In the genomic region with DNA sequence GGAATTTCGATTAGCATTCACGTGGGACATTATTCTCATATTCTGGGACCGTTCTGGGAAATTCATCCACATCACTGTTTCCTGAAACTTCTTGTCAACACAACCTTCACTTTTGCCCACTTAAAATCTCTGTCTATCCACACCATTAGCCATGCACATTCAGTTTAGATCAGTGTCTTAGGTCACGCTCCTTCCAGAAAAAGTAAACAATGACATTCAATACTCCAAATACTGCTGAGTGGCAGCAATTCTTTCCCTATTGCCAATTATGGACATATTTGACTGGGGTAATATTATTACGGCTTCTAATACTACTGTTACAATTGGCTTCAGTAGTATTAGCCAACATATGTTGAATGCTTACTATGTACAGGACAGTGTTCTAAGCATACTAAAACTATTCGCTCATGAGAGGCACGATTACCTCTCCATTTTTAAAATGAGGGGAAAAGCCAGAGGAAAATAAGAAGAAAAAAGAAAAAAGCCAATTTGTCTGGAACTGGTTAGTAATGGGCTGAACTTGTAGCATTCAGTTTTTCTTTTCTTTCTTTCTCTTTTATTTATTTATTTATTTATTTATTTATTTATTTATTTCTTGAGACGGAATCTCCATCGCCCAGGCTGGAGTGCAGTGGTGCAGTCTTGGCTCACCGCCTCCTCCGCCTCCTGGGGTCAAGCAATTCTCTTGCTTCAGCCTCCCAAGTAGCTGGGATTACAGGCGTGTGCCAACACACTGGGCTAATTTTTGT, we compare ENCODE assay signal across 1 cellular context.
A peak's percentile ranks its signal among the peaks of the same experiment; 100 is the strongest.
TF ChIP-seq lines count a peak whose summit lies in the region.

No MANE protein-coding gene starts in this region.

TF ChIP-seq in HEK293, 187 proteins besides CTCF, POLR2A, EP300 and RAD21 (continued from another document and continues in another):
- TF ChIP-seq, protein P1, sequence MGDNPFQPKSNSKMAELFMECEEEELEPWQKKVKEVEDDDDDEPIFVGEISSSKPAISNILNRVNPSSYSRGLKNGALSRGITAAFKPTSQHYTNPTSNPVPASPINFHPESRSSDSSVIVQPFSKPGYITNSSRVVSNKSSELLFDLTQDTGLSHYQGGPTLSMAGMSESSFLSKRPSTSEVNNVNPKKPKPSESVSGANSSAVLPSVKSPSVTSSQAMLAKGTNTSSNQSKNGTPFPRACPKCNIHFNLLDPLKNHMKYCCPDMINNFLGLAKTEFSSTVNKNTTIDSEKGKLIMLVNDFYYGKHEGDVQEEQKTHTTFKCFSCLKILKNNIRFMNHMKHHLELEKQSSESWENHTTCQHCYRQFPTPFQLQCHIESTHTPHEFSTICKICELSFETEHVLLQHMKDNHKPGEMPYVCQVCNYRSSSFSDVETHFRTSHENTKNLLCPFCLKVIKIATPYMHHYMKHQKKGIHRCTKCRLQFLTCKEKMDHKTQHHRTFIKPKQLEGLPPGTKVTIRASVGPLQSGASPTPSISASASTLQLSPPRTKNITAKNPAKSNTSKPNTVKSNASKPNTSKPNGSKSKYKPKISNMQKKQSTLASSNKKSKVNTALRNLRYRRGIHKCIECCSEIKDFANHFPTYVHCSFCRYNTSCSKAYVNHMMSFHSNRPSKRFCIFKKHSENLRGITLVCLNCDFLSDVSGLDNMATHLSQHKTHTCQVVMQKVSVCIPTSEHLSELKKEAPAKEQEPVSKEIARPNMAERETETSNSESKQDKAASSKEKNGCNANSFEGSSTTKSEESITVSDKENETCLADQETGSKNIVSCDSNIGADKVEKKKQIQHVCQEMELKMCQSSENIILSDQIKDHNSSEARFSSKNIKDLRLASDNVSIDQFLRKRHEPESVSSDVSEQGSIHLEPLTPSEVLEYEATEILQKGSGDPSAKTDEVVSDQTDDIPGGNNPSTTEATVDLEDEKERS (tag by site-specific recombination; IDR thresholded peaks at IDR 0.05) = no peak
- no peak for TF ChIP-seq ZNF670 (tag by site-specific recombination; IDR thresholded peaks at IDR 0.05; ENCODE audit: low read depth)
- TF ChIP-seq ZNF10 (tag by site-specific recombination; IDR thresholded peaks at IDR 0.05) = no peak
- no peak for TF ChIP-seq ZNF701 (tag by site-specific recombination; IDR thresholded peaks at IDR 0.05)
- TF ChIP-seq, protein P2, sequence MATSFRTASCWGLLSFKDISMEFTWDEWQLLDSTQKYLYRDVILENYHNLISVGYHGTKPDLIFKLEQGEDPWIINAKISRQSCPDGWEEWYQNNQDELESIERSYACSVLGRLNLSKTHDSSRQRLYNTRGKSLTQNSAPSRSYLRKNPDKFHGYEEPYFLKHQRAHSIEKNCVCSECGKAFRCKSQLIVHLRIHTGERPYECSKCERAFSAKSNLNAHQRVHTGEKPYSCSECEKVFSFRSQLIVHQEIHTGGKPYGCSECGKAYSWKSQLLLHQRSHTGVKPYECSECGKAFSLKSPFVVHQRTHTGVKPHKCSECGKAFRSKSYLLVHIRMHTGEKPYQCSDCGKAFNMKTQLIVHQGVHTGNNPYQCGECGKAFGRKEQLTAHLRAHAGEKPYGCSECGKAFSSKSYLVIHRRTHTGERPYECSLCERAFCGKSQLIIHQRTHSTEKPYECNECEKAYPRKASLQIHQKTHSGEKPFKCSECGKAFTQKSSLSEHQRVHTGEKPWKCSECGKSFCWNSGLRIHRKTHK (tag by site-specific recombination; IDR thresholded peaks at IDR 0.05) = no peak
- TF ChIP-seq SP2 (tag by site-specific recombination; IDR thresholded peaks at IDR 0.05) = no peak
- no peak for TF ChIP-seq ZNF624 (tag by site-specific recombination; IDR thresholded peaks at IDR 0.05)
- TF ChIP-seq GLIS1 (tag by site-specific recombination; IDR thresholded peaks at IDR 0.05) = 0 out of 2 replicates have a peak, but pooled peaks have one; percentile 12
- TF ChIP-seq ZNF169 (tag by site-specific recombination; IDR thresholded peaks at IDR 0.05) = no peak
- TF ChIP-seq MEIS1 (CRISPR knock-in tag; IDR thresholded peaks at IDR 0.05; ENCODE audit: borderline replicate concordance) = no peak
- no peak for TF ChIP-seq TCF7L2 (IDR thresholded peaks at IDR 0.05; ENCODE audit: borderline replicate concordance, low read depth, low read length)
- no peak for TF ChIP-seq MYNN (tag by site-specific recombination; IDR thresholded peaks at IDR 0.05; ENCODE audit: borderline replicate concordance)
- no peak for TF ChIP-seq OSR2 (tag by site-specific recombination; IDR thresholded peaks at IDR 0.05)
- TF ChIP-seq ZNF629 (tag by site-specific recombination; IDR thresholded peaks at IDR 0.05) = peak; percentile 67
- peak; percentile 61; the same call in 1 of the 2 replicates for TF ChIP-seq GLI2 (tag by site-specific recombination; IDR thresholded peaks at IDR 0.05; ENCODE audit: borderline replicate concordance, low read depth)
- TF ChIP-seq ZNF664 (tag by site-specific recombination; IDR thresholded peaks at IDR 0.05) = peak; percentile 75
- no peak for TF ChIP-seq YY2 (tag by site-specific recombination; IDR thresholded peaks at IDR 0.05)
- TF ChIP-seq, protein P3, sequence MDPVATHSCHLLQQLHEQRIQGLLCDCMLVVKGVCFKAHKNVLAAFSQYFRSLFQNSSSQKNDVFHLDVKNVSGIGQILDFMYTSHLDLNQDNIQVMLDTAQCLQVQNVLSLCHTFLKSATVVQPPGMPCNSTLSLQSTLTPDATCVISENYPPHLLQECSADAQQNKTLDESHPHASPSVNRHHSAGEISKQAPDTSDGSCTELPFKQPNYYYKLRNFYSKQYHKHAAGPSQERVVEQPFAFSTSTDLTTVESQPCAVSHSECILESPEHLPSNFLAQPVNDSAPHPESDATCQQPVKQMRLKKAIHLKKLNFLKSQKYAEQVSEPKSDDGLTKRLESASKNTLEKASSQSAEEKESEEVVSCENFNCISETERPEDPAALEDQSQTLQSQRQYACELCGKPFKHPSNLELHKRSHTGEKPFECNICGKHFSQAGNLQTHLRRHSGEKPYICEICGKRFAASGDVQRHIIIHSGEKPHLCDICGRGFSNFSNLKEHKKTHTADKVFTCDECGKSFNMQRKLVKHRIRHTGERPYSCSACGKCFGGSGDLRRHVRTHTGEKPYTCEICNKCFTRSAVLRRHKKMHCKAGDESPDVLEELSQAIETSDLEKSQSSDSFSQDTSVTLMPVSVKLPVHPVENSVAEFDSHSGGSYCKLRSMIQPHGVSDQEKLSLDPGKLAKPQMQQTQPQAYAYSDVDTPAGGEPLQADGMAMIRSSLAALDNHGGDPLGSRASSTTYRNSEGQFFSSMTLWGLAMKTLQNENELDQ (tag by site-specific recombination; IDR thresholded peaks at IDR 0.05; ENCODE audit: low read depth) = no peak
- TF ChIP-seq ZNF768 (tag by site-specific recombination; IDR thresholded peaks at IDR 0.05) = no peak
- TF ChIP-seq GLIS2 (tag by site-specific recombination; IDR thresholded peaks at IDR 0.05) = no peak
- no peak for TF ChIP-seq HOXC10 (CRISPR knock-in tag; IDR thresholded peaks at IDR 0.05)
- TF ChIP-seq ZNF530 (tag by site-specific recombination; IDR thresholded peaks at IDR 0.05; ENCODE audit: low read depth) = peak; percentile 72; the same call in 1 of the 2 replicates
- TF ChIP-seq ZNF404 (tag by site-specific recombination; IDR thresholded peaks at IDR 0.05) = peak; percentile 77; the same call in 1 of the 2 replicates
- no peak for TF ChIP-seq ZNF133 (tag by site-specific recombination; IDR thresholded peaks at IDR 0.05)
- TF ChIP-seq ZNF549 (tag by site-specific recombination; IDR thresholded peaks at IDR 0.05) = no peak
- no peak for TF ChIP-seq ZNF214 (tag by site-specific recombination; IDR thresholded peaks at IDR 0.05; ENCODE audit: borderline replicate concordance)
- TF ChIP-seq ZFP37 (tag by site-specific recombination; IDR thresholded peaks at IDR 0.05) = 0 out of 2 replicates have a peak, but pooled peaks have one; percentile 73
- TF ChIP-seq ZNF350 (tag by site-specific recombination; IDR thresholded peaks at IDR 0.05) = no peak
- no peak for TF ChIP-seq ZNF621 (tag by site-specific recombination; IDR thresholded peaks at IDR 0.05)
- TF ChIP-seq ZNF416 (tag by site-specific recombination; IDR thresholded peaks at IDR 0.05) = no peak
- no peak for TF ChIP-seq ZNF791 (tag by site-specific recombination; IDR thresholded peaks at IDR 0.05)
- peak; percentile 58 for TF ChIP-seq ZNF510 (tag by site-specific recombination; IDR thresholded peaks at IDR 0.05; ENCODE audit: insufficient replicate concordance)
- TF ChIP-seq KLF7 (tag by site-specific recombination; IDR thresholded peaks at IDR 0.05; ENCODE audit: borderline replicate concordance) = peak; percentile 34; the same call in 1 of the 2 replicates
- TF ChIP-seq, protein P4, sequence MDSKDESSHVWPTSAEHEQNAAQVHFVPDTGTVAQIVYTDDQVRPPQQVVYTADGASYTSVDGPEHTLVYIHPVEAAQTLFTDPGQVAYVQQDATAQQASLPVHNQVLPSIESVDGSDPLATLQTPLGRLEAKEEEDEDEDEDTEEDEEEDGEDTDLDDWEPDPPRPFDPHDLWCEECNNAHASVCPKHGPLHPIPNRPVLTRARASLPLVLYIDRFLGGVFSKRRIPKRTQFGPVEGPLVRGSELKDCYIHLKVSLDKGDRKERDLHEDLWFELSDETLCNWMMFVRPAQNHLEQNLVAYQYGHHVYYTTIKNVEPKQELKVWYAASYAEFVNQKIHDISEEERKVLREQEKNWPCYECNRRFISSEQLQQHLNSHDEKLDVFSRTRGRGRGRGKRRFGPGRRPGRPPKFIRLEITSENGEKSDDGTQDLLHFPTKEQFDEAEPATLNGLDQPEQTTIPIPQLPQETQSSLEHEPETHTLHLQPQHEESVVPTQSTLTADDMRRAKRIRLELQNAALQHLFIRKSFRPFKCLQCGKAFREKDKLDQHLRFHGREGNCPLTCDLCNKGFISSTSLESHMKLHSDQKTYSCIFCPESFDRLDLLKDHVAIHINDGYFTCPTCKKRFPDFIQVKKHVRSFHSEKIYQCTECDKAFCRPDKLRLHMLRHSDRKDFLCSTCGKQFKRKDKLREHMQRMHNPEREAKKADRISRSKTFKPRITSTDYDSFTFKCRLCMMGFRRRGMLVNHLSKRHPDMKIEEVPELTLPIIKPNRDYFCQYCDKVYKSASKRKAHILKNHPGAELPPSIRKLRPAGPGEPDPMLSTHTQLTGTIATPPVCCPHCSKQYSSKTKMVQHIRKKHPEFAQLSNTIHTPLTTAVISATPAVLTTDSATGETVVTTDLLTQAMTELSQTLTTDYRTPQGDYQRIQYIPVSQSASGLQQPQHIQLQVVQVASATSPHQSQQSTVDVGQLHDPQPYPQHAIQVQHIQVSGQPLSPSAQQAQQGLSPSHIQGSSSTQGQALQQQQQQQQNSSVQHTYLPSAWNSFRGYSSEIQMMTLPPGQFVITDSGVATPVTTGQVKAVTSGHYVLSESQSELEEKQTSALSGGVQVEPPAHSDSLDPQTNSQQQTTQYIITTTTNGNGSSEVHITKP (tag by site-specific recombination; IDR thresholded peaks at IDR 0.05) = no peak
- TF ChIP-seq ZNF354C (tag by site-specific recombination; IDR thresholded peaks at IDR 0.05; ENCODE audit: borderline replicate concordance, low read depth) = no peak
- TF ChIP-seq KLF9 (tag by site-specific recombination; IDR thresholded peaks at IDR 0.05; ENCODE audit: low read depth) = no peak
- TF ChIP-seq YY1 (tag by site-specific recombination; IDR thresholded peaks at IDR 0.05) = no peak
- no peak for TF ChIP-seq KLF10 (tag by site-specific recombination; IDR thresholded peaks at IDR 0.05)
- no peak for TF ChIP-seq ZNF544 (tag by site-specific recombination; IDR thresholded peaks at IDR 0.05)
- TF ChIP-seq, protein P5, sequence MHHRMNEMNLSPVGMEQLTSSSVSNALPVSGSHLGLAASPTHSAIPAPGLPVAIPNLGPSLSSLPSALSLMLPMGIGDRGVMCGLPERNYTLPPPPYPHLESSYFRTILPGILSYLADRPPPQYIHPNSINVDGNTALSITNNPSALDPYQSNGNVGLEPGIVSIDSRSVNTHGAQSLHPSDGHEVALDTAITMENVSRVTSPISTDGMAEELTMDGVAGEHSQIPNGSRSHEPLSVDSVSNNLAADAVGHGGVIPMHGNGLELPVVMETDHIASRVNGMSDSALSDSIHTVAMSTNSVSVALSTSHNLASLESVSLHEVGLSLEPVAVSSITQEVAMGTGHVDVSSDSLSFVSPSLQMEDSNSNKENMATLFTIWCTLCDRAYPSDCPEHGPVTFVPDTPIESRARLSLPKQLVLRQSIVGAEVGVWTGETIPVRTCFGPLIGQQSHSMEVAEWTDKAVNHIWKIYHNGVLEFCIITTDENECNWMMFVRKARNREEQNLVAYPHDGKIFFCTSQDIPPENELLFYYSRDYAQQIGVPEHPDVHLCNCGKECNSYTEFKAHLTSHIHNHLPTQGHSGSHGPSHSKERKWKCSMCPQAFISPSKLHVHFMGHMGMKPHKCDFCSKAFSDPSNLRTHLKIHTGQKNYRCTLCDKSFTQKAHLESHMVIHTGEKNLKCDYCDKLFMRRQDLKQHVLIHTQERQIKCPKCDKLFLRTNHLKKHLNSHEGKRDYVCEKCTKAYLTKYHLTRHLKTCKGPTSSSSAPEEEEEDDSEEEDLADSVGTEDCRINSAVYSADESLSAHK (tag by site-specific recombination; IDR thresholded peaks at IDR 0.05) = no peak
- no peak for TF ChIP-seq ZNF48 (tag by site-specific recombination; IDR thresholded peaks at IDR 0.05)
- TF ChIP-seq, protein P6, sequence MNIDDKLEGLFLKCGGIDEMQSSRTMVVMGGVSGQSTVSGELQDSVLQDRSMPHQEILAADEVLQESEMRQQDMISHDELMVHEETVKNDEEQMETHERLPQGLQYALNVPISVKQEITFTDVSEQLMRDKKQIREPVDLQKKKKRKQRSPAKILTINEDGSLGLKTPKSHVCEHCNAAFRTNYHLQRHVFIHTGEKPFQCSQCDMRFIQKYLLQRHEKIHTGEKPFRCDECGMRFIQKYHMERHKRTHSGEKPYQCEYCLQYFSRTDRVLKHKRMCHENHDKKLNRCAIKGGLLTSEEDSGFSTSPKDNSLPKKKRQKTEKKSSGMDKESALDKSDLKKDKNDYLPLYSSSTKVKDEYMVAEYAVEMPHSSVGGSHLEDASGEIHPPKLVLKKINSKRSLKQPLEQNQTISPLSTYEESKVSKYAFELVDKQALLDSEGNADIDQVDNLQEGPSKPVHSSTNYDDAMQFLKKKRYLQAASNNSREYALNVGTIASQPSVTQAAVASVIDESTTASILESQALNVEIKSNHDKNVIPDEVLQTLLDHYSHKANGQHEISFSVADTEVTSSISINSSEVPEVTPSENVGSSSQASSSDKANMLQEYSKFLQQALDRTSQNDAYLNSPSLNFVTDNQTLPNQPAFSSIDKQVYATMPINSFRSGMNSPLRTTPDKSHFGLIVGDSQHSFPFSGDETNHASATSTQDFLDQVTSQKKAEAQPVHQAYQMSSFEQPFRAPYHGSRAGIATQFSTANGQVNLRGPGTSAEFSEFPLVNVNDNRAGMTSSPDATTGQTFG (tag by site-specific recombination; IDR thresholded peaks at IDR 0.05; ENCODE audit: borderline replicate concordance) = no peak
- TF ChIP-seq ZNF239 (tag by site-specific recombination; IDR thresholded peaks at IDR 0.05) = no peak
- TF ChIP-seq, protein P7, sequence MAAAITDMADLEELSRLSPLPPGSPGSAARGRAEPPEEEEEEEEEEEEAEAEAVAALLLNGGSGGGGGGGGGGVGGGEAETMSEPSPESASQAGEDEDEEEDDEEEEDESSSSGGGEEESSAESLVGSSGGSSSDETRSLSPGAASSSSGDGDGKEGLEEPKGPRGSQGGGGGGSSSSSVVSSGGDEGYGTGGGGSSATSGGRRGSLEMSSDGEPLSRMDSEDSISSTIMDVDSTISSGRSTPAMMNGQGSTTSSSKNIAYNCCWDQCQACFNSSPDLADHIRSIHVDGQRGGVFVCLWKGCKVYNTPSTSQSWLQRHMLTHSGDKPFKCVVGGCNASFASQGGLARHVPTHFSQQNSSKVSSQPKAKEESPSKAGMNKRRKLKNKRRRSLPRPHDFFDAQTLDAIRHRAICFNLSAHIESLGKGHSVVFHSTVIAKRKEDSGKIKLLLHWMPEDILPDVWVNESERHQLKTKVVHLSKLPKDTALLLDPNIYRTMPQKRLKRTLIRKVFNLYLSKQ (tag by site-specific recombination; IDR thresholded peaks at IDR 0.05; ENCODE audit: borderline replicate concordance) = peak; percentile 72; the same call in 1 of the 2 replicates
- no peak for TF ChIP-seq BCL11B (tag by site-specific recombination; IDR thresholded peaks at IDR 0.05; ENCODE audit: low read depth)
- TF ChIP-seq ZNF658 (tag by site-specific recombination; IDR thresholded peaks at IDR 0.05) = no peak
